In the genomic region with DNA sequence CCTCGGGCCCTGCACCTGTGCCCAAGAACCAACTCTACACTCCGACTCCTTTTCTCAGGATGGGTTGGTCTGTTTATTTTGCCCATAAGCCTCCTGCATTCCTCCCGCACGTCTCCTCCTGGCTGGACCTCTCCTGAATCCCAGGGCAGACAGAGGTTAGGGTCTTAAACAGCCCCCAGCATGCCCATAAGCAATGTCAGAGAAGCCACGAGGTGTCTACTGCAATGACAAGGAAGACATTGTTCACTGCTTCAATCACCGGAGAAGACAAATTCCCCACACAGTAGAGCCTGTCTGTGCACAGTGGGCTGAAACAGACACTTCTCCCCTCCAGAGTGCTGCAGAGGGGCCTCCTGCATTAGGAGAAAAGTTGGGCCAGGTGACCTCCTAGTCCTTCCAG, we compare ENCODE assay signal across 1 cellular context.
TF ChIP-seq lines count a peak whose summit lies in the region.

No MANE protein-coding gene starts in this region.

TF ChIP-seq in H1, 55 proteins besides CTCF, POLR2A, EP300 and RAD21:
- no peak for TF ChIP-seq RBBP5 (IDR thresholded peaks at IDR 0.05; ENCODE audit: borderline replicate concordance, low read depth, low read length)
- TF ChIP-seq TAF7 (optimal IDR thresholded peaks at IDR 0.05; ENCODE audit: borderline replicate concordance, low read depth, low read length): no peak
- TF ChIP-seq CHD1 (IDR thresholded peaks at IDR 0.05; ENCODE audit: low read depth, low read length): no peak
- no peak for TF ChIP-seq JUN (IDR thresholded peaks at IDR 0.05; ENCODE audit: low read depth, low read length)
- no peak for TF ChIP-seq ATF3 (IDR thresholded peaks at IDR 0.05; ENCODE audit: insufficient read depth, low read depth, low read length)
- TF ChIP-seq TAF1 (IDR thresholded peaks at IDR 0.05; ENCODE audit: low read depth, low read length): no peak
- no peak for TF ChIP-seq PHF8 (conservative IDR thresholded peaks at IDR 0.05; ENCODE audit: low read depth, low read length)
- TF ChIP-seq EGR1 (IDR thresholded peaks at IDR 0.05; ENCODE audit: borderline replicate concordance, low read depth, low read length): no peak
- no peak for TF ChIP-seq MAX (IDR thresholded peaks at IDR 0.05)
- no peak for TF ChIP-seq USF2 (IDR thresholded peaks at IDR 0.05; ENCODE audit: low read length)
- no peak for TF ChIP-seq SP4 (IDR thresholded peaks at IDR 0.05; ENCODE audit: low read length)
- TF ChIP-seq FOSL1 (IDR thresholded peaks at IDR 0.05; ENCODE audit: insufficient read depth, low read depth, low read length): no peak
- no peak for TF ChIP-seq HDAC2 (IDR thresholded peaks at IDR 0.05; ENCODE audit: borderline replicate concordance in 1 of 2, low read depth in 2 of 2, low read length in 2 of 2)
- no peak for TF ChIP-seq HDAC6 (IDR thresholded peaks at IDR 0.05; ENCODE audit: low read depth, low read length)
TF ChIP-seq in H1: peak in this region for 0.
